Comparison of ENCODE assay signal across 11 cellular contexts in the genomic region with DNA sequence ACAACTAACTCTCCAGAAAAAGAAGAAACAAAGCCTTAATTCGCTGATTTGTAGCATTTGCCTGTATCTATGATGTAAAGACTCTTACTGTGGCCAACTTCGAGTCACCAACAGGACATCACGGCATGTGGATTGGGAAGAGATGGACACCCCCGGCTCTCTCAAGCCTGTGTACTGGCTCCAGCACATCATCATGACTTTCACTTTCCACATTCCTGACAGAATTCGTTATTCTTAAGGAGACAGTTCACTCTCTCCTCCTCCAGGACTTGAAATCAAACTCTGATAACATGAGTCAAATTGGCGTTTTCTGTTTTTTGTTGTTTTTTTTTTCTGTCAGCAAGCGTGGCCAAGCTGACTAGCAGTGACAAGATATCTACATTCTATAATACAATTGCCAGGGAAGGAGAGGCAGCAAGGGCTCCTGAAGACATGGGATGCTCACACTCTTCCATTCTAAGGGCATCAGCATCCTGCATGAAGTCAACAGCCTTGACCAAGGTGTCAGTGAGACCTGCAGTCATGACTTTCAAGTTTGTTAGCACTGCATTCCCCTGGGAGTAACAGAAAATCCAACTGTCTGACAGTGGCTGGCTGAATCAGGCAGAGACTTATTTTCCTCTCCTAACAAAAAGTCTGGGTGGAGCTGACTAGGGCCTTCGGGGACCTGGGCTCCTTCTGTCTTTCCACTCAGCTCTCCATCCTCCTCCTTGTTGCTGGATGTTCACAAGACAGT. TPM values are rescaled to one million over a fixed set of nuclear protein-coding genes. Genes with fewer than 3 reads are reported as not detected.
DNase-seq lines count a peak whose midpoint lies in the region; ATAC-seq, FAIRE-seq and TF ChIP-seq lines count a peak whose summit lies in the region.
"Had no signal": no experiment of that assay in that cellular context is flagged by ENCODE, and none has a peak within 500 bp of the region (broad histone marks: within the 10 kb centered on the region; RNA-seq: fewer than 3 reads in every experiment).

No MANE protein-coding gene starts in this region.

- H3K4me3 ChIP-seq in ACC112 (ENCODE audit: low read depth, low read length): peak overlapping the region; percentile 71
- H3K4me3 ChIP-seq in OCI-LY7 (ENCODE audit: low read depth, low read length, poor library complexity, severe bottlenecking): no peak overlapping the region
- peak overlapping the region; percentile 36 for H3K4me3 ChIP-seq in osteoblast (ENCODE audit: insufficient read depth, low read length)

- CTCF ChIA-PET in OCI-LY7 (lab: Charles Lee; ENCODE audit: unreplicated experiment): no interaction called here

- DNase-seq in OCI-LY7 (ENCODE audit: low spot score): peak; percentile 11
- peak; percentile 64 for DNase-seq in fibroblast of gingiva (ENCODE audit: low read depth)
- DNase-seq in osteoblast (ENCODE audit: insufficient read length, low spot score, missing footprints): peak; percentile 69
- no peak for DNase-seq in stimulated activated CD4-positive, alpha-beta T cell treated with anti-CD3 and anti-CD28 coated beads, Interleukin-4, amount 100 ng/mL, for 1 hour
- DNase-seq in H54 (ENCODE audit: insufficient read length, low spot score): no peak
- no peak for DNase-seq in activated CD4-positive, alpha-beta T cell treated with anti-CD3 and anti-CD28 coated beads for 1 hour
- DNase-seq: effector CD8-positive, alpha-beta T cell; stimulated activated CD4-positive, alpha-beta T cell treated with anti-CD3 and anti-CD28 coated beads, Interleukin-2, amount 100 ng/mL, for 48 hours had no signal

- no peak for FAIRE-seq in H54 (lab: Jason Lieb, UNC)

- peak overlapping the region; percentile 35 for H2AFZ ChIP-seq in ACC112 (ENCODE audit: low read length, unreplicated experiment)
- H2AFZ ChIP-seq in OCI-LY7 (ENCODE audit: low read length): no peak overlapping the region
- H2AFZ ChIP-seq in osteoblast (ENCODE audit: low read length): peak overlapping the region; percentile 68

- H3K9me2 ChIP-seq in OCI-LY7 (ENCODE audit: insufficient read depth, low read length): no peaks in the 10 kb centered on the region

- intact Hi-C loops in OCI-LY7 (cut with micrococcal nuclease; ENCODE audit: unreplicated experiment): no loop called here

- BruUV-seq in OCI-LY7 (replicated peaks; lab: Mats Ljungman, UMichigan): no TSS peak

- TF ChIP-seq CTCF in OCI-LY7 (conservative IDR thresholded peaks at IDR 0.05; ENCODE audit: low read length): no peak
- no peak for TF ChIP-seq CTCF in osteoblast (IDR thresholded peaks at IDR 0.05; ENCODE audit: extremely low read depth, low read depth, low read length)

- H3K27me3 ChIP-seq in ACC112 (ENCODE audit: insufficient read depth, low read length) (no peaks in the 10 kb centered on the region), osteoblast (ENCODE audit: insufficient read depth, low read length) (no peaks in the 10 kb centered on the region)

- no peaks in the 10 kb centered on the region for H3K36me3 ChIP-seq in ACC112 (ENCODE audit: insufficient read depth, low read length)
- H3K36me3 ChIP-seq in OCI-LY7 (ENCODE audit: insufficient read depth, low read length): no peaks in the 10 kb centered on the region
- H3K36me3 ChIP-seq in osteoblast (ENCODE audit: insufficient read depth, low read length): no peaks in the 10 kb centered on the region

- H3K9me3 ChIP-seq in OCI-LY7 (ENCODE audit: low read length) (no peaks in the 10 kb centered on the region), osteoblast (ENCODE audit: low read depth, low read length) (no peaks in the 10 kb centered on the region)

- ATAC-seq in GM18505 (IDR thresholded peaks at IDR 0.05; ENCODE audit: unreplicated experiment): no peak

- H3K79me2 ChIP-seq in ACC112 (ENCODE audit: control insufficient read depth, insufficient read depth, low read length, unreplicated experiment): no peaks in the 10 kb centered on the region
- no peaks in the 10 kb centered on the region for H3K79me2 ChIP-seq in OCI-LY7 (ENCODE audit: insufficient read depth, low read depth, low read length)
- H3K79me2 ChIP-seq in osteoblast (ENCODE audit: insufficient read depth, low read length): no peaks in the 10 kb centered on the region

- H3K4me2 ChIP-seq in OCI-LY7 (ENCODE audit: low read length): no peak overlapping the region
- H3K4me2 ChIP-seq in osteoblast (ENCODE audit: insufficient read depth, low read length): peak overlapping the region; percentile 66

- H3K4me1 ChIP-seq in ACC112 (ENCODE audit: control insufficient read depth, insufficient read depth, low read length, unreplicated experiment): peaks cover 25% of the 10 kb centered on the region
- peaks cover 6% of the 10 kb centered on the region for H3K4me1 ChIP-seq in OCI-LY7 (ENCODE audit: insufficient read depth, low read length, poor library complexity, severe bottlenecking)
- peaks cover 27% of the 10 kb centered on the region for H3K4me1 ChIP-seq in osteoblast (ENCODE audit: insufficient read depth, low read length)

- peak overlapping the region; percentile 74 for H3K27ac ChIP-seq in ACC112 (ENCODE audit: low read depth, low read length)
- no peak overlapping the region for H3K27ac ChIP-seq in OCI-LY7 (ENCODE audit: low read depth, low read length, poor library complexity, severe bottlenecking)
- peak overlapping the region; percentile 91 for H3K27ac ChIP-seq in osteoblast (ENCODE audit: low read depth, low read length)

- no peaks in the 10 kb centered on the region for H4K20me1 ChIP-seq in OCI-LY7 (ENCODE audit: insufficient read depth, low read length)
- no peaks in the 10 kb centered on the region for H4K20me1 ChIP-seq in osteoblast (ENCODE audit: insufficient read depth, low read length)

- POLR2A ChIA-PET in OCI-LY7 (lab: Charles Lee): no interaction called here

- no peak for TF ChIP-seq POLR2A in H54 (IDR thresholded peaks at IDR 0.05; ENCODE audit: low read depth, low read length)
- no peak for TF ChIP-seq POLR2A in GM18505 (IDR thresholded peaks at IDR 0.05; ENCODE audit: borderline replicate concordance, extremely low read depth, insufficient read depth, insufficient read length)

RNA-seq across cellular contexts. Expression of a gene that starts 13.3 kb away (rescaled TPM):
- 22.1 and 24.3 TPM in 2 replicates for total RNA-seq in OCI-LY7 (2014; rRNA removed; shearing (Covaris generic))
- total RNA-seq in OCI-LY7 (2022): 46.6 and 53.6 TPM in 2 replicates
- total RNA-seq in osteoblast: not detected in 2 replicates
- total RNA-seq: lung microvascular endothelial cell had no signal

RNA-seq across cellular contexts. Expression of a gene that starts 37.9 kb away (rescaled TPM):
- not detected in 2 replicates for total RNA-seq in OCI-LY7 (2014; rRNA removed; shearing (Covaris generic))
- total RNA-seq in OCI-LY7 (2022) (not detected in 2 replicates), osteoblast (0.88 and 1.8 TPM in 2 replicates)
- total RNA-seq: lung microvascular endothelial cell had no signal

RNA-seq across cellular contexts. Expression of a gene that starts 41.8 kb away (rescaled TPM):
- total RNA-seq in OCI-LY7 (2014; rRNA removed; shearing (Covaris generic)): 3.7 and 4.4 TPM in 2 replicates
- total RNA-seq in OCI-LY7 (2022): 4.2 and 5.0 TPM in 2 replicates
- total RNA-seq in osteoblast: 2.5 and 3.5 TPM in 2 replicates

Comparison
In these comparisons a context has a peak if more than half of its experiments do, and no peak if none do; other contexts are left out.
1. DNase-seq: peak in OCI-LY7 (single experiment), fibroblast of gingiva (single experiment) and osteoblast (single experiment); none in stimulated activated CD4-positive, alpha-beta T cell treated with anti-CD3 and anti-CD28 coated beads, Interleukin-4, amount 100 ng/mL, for 1 hour (single experiment), H54 (single experiment) and activated CD4-positive, alpha-beta T cell treated with anti-CD3 and anti-CD28 coated beads for 1 hour (single experiment).
2. RNA of a gene that starts 13.3 kb away (total RNA-seq): 22.1 to 53.6 TPM in OCI-LY7; not detected in osteoblast; every median in the first group is over 10 times any median in the second.